Comparison of ENCODE assay signal across 17 cellular contexts in the genomic region with DNA sequence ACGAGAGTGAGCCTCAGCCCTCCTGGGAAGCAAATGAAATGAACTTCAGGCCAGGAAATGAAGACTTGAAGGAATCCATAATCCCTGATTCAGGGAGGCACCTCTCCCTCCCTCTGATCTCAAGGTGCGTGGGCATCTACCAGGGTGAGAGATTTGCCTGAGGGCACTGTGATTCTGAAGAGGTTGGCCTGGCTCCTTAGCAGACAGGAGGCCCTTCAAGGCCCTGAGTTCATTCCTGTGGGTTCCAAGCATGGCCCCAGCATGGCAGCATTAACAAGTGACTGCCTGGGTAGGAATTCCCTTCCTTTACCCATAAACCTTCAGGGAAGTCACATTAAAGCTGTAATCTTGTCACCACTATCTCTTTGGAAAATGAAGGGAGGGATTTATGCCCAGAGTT. TPM values are rescaled to one million over a fixed set of nuclear protein-coding genes. Genes with fewer than 3 reads are reported as not detected.
DNase-seq lines count a peak whose midpoint lies in the region; ATAC-seq and TF ChIP-seq lines count a peak whose summit lies in the region.
"Had no signal": no experiment of that assay in that cellular context is flagged by ENCODE, and none has a peak within 500 bp of the region (broad histone marks: within the 10 kb centered on the region; RNA-seq: fewer than 3 reads in every experiment).

No MANE protein-coding gene starts in this region.

- H2AFZ ChIP-seq in SK-N-SH (ENCODE audit: low read depth) (no peak overlapping the region), trophoblast cell (ENCODE audit: insufficient read depth, low read length, poor library complexity) (no peak overlapping the region), neural progenitor cell (replicated peaks) (no peak overlapping the region)

- H3K4me3 Mint-ChIP-seq in osteocyte (ENCODE audit: unreplicated experiment) (no peak overlapping the region), neural progenitor cell (no peak overlapping the region)
- H3K4me3 Mint-ChIP-seq: effector memory CD8-positive, alpha-beta T cell had no signal

- CTCF ChIA-PET in SK-N-SH (lab: Yijun Ruan, JAX): interaction anchor here (1.0 to 4.5 kb wide), 3 partner anchors 12 to 176 kb away, joined by 3 to 16 read pairs (median 3); no protein-coding TSS in a partner anchor

- no peak overlapping the region for H4K91ac ChIP-seq in trophoblast cell (ENCODE audit: low read depth, low read length)

- H3K4me1 Mint-ChIP-seq in osteocyte (ENCODE audit: unreplicated experiment) (peaks cover 18% of the 10 kb centered on the region), neural progenitor cell (no peaks in the 10 kb centered on the region)

- H3K27ac ChIP-seq in HL-60 (replicated peaks) (peak overlapping the region; percentile 50), dorsolateral prefrontal cortex (peak overlapping the region in 35 of 59 donors; percentile 5 to 82 (median 36)), SK-N-SH (ENCODE audit: low read depth in 2 of 2, low read length in 1 of 2) (no peak overlapping the region), trophoblast cell (ENCODE audit: low read depth, low read length) (no peak overlapping the region), neural progenitor cell (no peak overlapping the region)
- H3K27ac ChIP-seq: vagina had no signal

- H3K27me3 Mint-ChIP-seq in osteocyte (ENCODE audit: unreplicated experiment): no peaks in the 10 kb centered on the region
- peaks cover 2% of the 10 kb centered on the region for H3K27me3 Mint-ChIP-seq in neural progenitor cell (ENCODE audit: insufficient read depth, low read depth)

- no peak for TF ChIP-seq EP300 in SK-N-SH (IDR thresholded peaks at IDR 0.05; ENCODE audit: borderline replicate concordance in 1 of 2, low read depth in 1 of 2, low read length in 1 of 2)

- no peak overlapping the region for H3K4me2 ChIP-seq in SK-N-SH
- H3K4me2 ChIP-seq in trophoblast cell (ENCODE audit: low read length): no peak overlapping the region
- H3K4me2 ChIP-seq in neural progenitor cell: no peak overlapping the region

- POLR2A ChIA-PET in SK-N-SH (lab: Yijun Ruan, JAX): no interaction called here

- H3K36me3 Mint-ChIP-seq in osteocyte (ENCODE audit: unreplicated experiment) (no peaks in the 10 kb centered on the region), neural progenitor cell (no peaks in the 10 kb centered on the region)

- H3K4me3 ChIP-seq in HL-60 (replicated peaks; ENCODE audit: insufficient read depth, low read length) (no peak overlapping the region), dorsolateral prefrontal cortex (no peak overlapping the region), SK-N-SH (ENCODE audit: low read depth in 2 of 2, low read length in 1 of 2) (no peak overlapping the region), trophoblast cell (ENCODE audit: low read depth, low read length) (no peak overlapping the region), neural progenitor cell (no peak overlapping the region)
- H3K4me3 ChIP-seq: ascending aorta, vagina had no signal

- TF ChIP-seq RAD21 in SK-N-SH (IDR thresholded peaks at IDR 0.05; ENCODE audit: low read length): no peak

- no peak overlapping the region for H2BK12ac ChIP-seq in trophoblast cell (ENCODE audit: low read length)

- no peak for TF ChIP-seq CTCF in HL-60 (IDR thresholded peaks at IDR 0.05; ENCODE audit: insufficient read depth, low read length)
- TF ChIP-seq CTCF in dorsolateral prefrontal cortex (IDR thresholded peaks at IDR 0.05 in 54 of 56, conservative IDR thresholded peaks at IDR 0.05 in 2 of 56; ENCODE audit: low read depth in 1 of 56, partially characterized antibody in 56 of 56): no peak
- TF ChIP-seq CTCF in osteocyte (IDR thresholded peaks at IDR 0.05): no peak
- TF ChIP-seq CTCF in SK-N-SH (IDR thresholded peaks at IDR 0.05): no peak
- no peak for TF ChIP-seq CTCF in neural progenitor cell (IDR thresholded peaks at IDR 0.05)

- peaks cover 9% of the 10 kb centered on the region for H3F3A ChIP-seq in SK-N-SH (replicated peaks; ENCODE audit: insufficient read depth)
- no peaks in the 10 kb centered on the region for H3F3A ChIP-seq in neural progenitor cell (ENCODE audit: low read depth)

- H3K18ac ChIP-seq in trophoblast cell (ENCODE audit: low read length): no peak overlapping the region

- H4K20me1 ChIP-seq in SK-N-SH (ENCODE audit: insufficient read depth) (no peaks in the 10 kb centered on the region), neural progenitor cell (ENCODE audit: low read depth) (no peaks in the 10 kb centered on the region)

- H3K9ac ChIP-seq in SK-N-SH (no peak overlapping the region), trophoblast cell (ENCODE audit: low read length) (no peak overlapping the region), neural progenitor cell (no peak overlapping the region)

- no peaks in the 10 kb centered on the region for H3K79me1 ChIP-seq in trophoblast cell (ENCODE audit: low read length)

- ATAC-seq in left colon: no peak
- ATAC-seq: activated CD4-positive, CD25-positive, alpha-beta regulatory T cell treated with anti-CD3 and anti-CD28 coated beads, Interleukin-2, amount 50 U/mL, for 24 hours; effector memory CD8-positive, alpha-beta T cell had no signal

- WGBS in SK-N-SH (ENCODE audit: low lambda C conversion rate): 52% methylated on average over 2 of the region's 2 CpGs
- WGBS in trophoblast cell (ENCODE audit: extremely low coverage, insufficient coverage, insufficient read length): no CpG with 5 or more reads among the region's 2 CpGs

- H2BK5ac ChIP-seq in trophoblast cell (ENCODE audit: low read depth, low read length, poor library complexity): no peak overlapping the region

- H3K36me3 ChIP-seq in SK-N-SH (replicated peaks in 1 of 2; ENCODE audit: control insufficient read depth in 1 of 2, insufficient read depth in 2 of 2, low read length in 1 of 2): no peaks in the 10 kb centered on the region
- H3K36me3 ChIP-seq in trophoblast cell (ENCODE audit: control insufficient read depth in 1 of 2, insufficient read depth in 2 of 2, low read length in 2 of 2): peaks cover 0 to 1% of the 10 kb centered on the region in 2 experiments
- no peaks in the 10 kb centered on the region for H3K36me3 ChIP-seq in neural progenitor cell
- H3K36me3 ChIP-seq: ascending aorta, vagina had no signal

- peaks cover 0 to 10% of the 10 kb centered on the region in 2 experiments; a peak in 1 of 4 replicates for H3K4me1 ChIP-seq in SK-N-SH (ENCODE audit: control insufficient read depth in 1 of 2, insufficient read depth in 2 of 2, low read depth in 1 of 2, low read length in 1 of 2)
- H3K4me1 ChIP-seq in trophoblast cell (ENCODE audit: control insufficient read depth in 1 of 2, insufficient read depth in 2 of 2, low read length in 2 of 2): peaks cover 0 to 3% of the 10 kb centered on the region in 2 experiments
- H3K4me1 ChIP-seq in neural progenitor cell: no peaks in the 10 kb centered on the region
- H3K4me1 ChIP-seq: vagina had no signal

- intact Hi-C loops in dorsolateral prefrontal cortex (cut with DNase I) (loop anchor here in 1 of 2 donors (10.0 kb wide), 1 partner anchor 539 kb away; no protein-coding TSS in a partner anchor), left colon (cut with DNase I, micrococcal nuclease) (no loop called here)

- no peak overlapping the region for H3K4ac ChIP-seq in trophoblast cell (ENCODE audit: low read depth, low read length)

- H4K12ac ChIP-seq in trophoblast cell (ENCODE audit: low read depth, low read length): no peak overlapping the region

- no peak overlapping the region for H2BK120ac ChIP-seq in trophoblast cell (ENCODE audit: insufficient read depth, low read length, poor library complexity)

- H3K14ac ChIP-seq in trophoblast cell (ENCODE audit: low read length): no peak overlapping the region

- no peak overlapping the region for H3K23ac ChIP-seq in trophoblast cell (ENCODE audit: low read length)

- H3K9me3 Mint-ChIP-seq in osteocyte (ENCODE audit: unreplicated experiment): peaks cover 1% of the 10 kb centered on the region
- peaks cover 15% of the 10 kb centered on the region for H3K9me3 Mint-ChIP-seq in neural progenitor cell
- H3K9me3 Mint-ChIP-seq: effector memory CD8-positive, alpha-beta T cell had no signal

- H3K27me3 ChIP-seq in HL-60 (ENCODE audit: insufficient read depth, poor library complexity, severe bottlenecking) (no peaks in the 10 kb centered on the region), dorsolateral prefrontal cortex (no peaks in the 10 kb centered on the region), SK-N-SH (ENCODE audit: insufficient read depth) (no peaks in the 10 kb centered on the region), trophoblast cell (ENCODE audit: insufficient read depth, low read length) (no peaks in the 10 kb centered on the region), neural progenitor cell (no peaks in the 10 kb centered on the region)
- H3K27me3 ChIP-seq: ascending aorta, vagina had no signal

- H4K8ac ChIP-seq in trophoblast cell (ENCODE audit: low read depth, low read length): no peak overlapping the region

- H3K9me3 ChIP-seq in SK-N-SH (no peaks in the 10 kb centered on the region), trophoblast cell (ENCODE audit: insufficient read depth, low read depth, low read length) (peaks cover 6% of the 10 kb centered on the region), neural progenitor cell (ENCODE audit: low read depth) (no peaks in the 10 kb centered on the region)
- H3K9me3 ChIP-seq: vagina had no signal

- no peaks in the 10 kb centered on the region for H3K79me2 ChIP-seq in SK-N-SH (ENCODE audit: insufficient read depth)
- H3K79me2 ChIP-seq in trophoblast cell (ENCODE audit: control insufficient read depth, insufficient read depth, low read length, poor library complexity): no peaks in the 10 kb centered on the region
- no peaks in the 10 kb centered on the region for H3K79me2 ChIP-seq in neural progenitor cell (ENCODE audit: low read depth)

- DNase-seq in AG20443 (ENCODE audit: low spot score) (peak; percentile 29), HL-60 (ENCODE audit: low read depth in 1 of 2, low spot score in 1 of 2) (no peak), dorsolateral prefrontal cortex (no peak), osteocyte (ENCODE audit: extremely low spot score, unreplicated experiment) (no peak), SK-N-SH (no peak), left colon (no peak), trophoblast cell (no peak), neural progenitor cell (ENCODE audit: low spot score) (no peak)
- DNase-seq: activated T-cell treated with anti-CD3 and anti-CD28 coated beads, Interleukin-2, amount 50 U/mL, for 1 hour; DND-41; effector memory CD8-positive, alpha-beta T cell; left cardiac atrium; NCI-H2171; stimulated activated CD4-positive, alpha-beta T cell treated with anti-CD3 and anti-CD28 coated beads, Interleukin-15, amount 100 ng/mL, for 24 hours had no signal

- H3K27ac Mint-ChIP-seq in osteocyte (ENCODE audit: unreplicated experiment): peak overlapping the region; percentile 47
- H3K27ac Mint-ChIP-seq in neural progenitor cell: no peak overlapping the region
- H3K27ac Mint-ChIP-seq: effector memory CD8-positive, alpha-beta T cell had no signal

- no peaks in the 10 kb centered on the region for H3K9me2 ChIP-seq in SK-N-SH

- H2AK5ac ChIP-seq in trophoblast cell (ENCODE audit: low read length): no peak overlapping the region

RNA-seq across cellular contexts. Expression of gene IFNGR2, which starts 29.8 kb away (rescaled TPM):
- total RNA-seq in dorsolateral prefrontal cortex: 10 to 100 TPM; 21.7 to 70.3 (median 48.4) TPM
- total RNA-seq in osteocyte: 55.4 and 55.6 TPM in 2 replicates
- polyA plus RNA-seq in SK-N-SH (2012; rRNA removed): 92.4 and 126 TPM in 2 replicates
- 112 and 115 TPM in 2 replicates for polyA plus RNA-seq in SK-N-SH (2012; cell fraction: cytosol; rRNA removed)
- 30.8 and 42.8 TPM in 2 replicates for polyA plus RNA-seq in SK-N-SH (2012; cell fraction: nucleus; rRNA removed)
- 100 to 1,000 TPM in 1 of 2 donors, 10 to 100 TPM in 1; 71.9 to 140 TPM for total RNA-seq in left colon
- polyA plus RNA-seq in trophoblast cell (2013): 36.4 and 40.4 TPM in 2 replicates
- total RNA-seq in neural progenitor cell (ENCODE audit: low replicate concordance): 50.6 and 61.0 TPM in 2 replicates

RNA-seq across cellular contexts. Expression of gene IFNAR1, which starts 48.7 kb away (rescaled TPM):
- total RNA-seq in dorsolateral prefrontal cortex (10 to 100 TPM; 35.7 to 70.9 (median 47.8) TPM), osteocyte (42.7 and 42.8 TPM in 2 replicates), left colon (10 to 100 TPM; 37.1 to 50.1 TPM), neural progenitor cell (ENCODE audit: low replicate concordance) (6.0 and 9.5 TPM in 2 replicates)
- 7.9 and 12.2 TPM in 2 replicates for polyA plus RNA-seq in SK-N-SH (2012; rRNA removed)
- 14.6 and 17.7 TPM in 2 replicates for polyA plus RNA-seq in SK-N-SH (2012; cell fraction: cytosol; rRNA removed)
- polyA plus RNA-seq in SK-N-SH (2012; cell fraction: nucleus; rRNA removed): 2.5 and 5.2 TPM in 2 replicates
- polyA plus RNA-seq in trophoblast cell (2013): 14.1 and 17.7 TPM in 2 replicates

Comparison
In these comparisons a context has a peak if more than half of its experiments do, and no peak if none do; other contexts are left out.
1. H3K27ac ChIP-seq: peak in HL-60 (single experiment) and dorsolateral prefrontal cortex (35 of 59); none in SK-N-SH (0 of 2), trophoblast cell (single experiment) and neural progenitor cell (single experiment).